In the genomic region with DNA sequence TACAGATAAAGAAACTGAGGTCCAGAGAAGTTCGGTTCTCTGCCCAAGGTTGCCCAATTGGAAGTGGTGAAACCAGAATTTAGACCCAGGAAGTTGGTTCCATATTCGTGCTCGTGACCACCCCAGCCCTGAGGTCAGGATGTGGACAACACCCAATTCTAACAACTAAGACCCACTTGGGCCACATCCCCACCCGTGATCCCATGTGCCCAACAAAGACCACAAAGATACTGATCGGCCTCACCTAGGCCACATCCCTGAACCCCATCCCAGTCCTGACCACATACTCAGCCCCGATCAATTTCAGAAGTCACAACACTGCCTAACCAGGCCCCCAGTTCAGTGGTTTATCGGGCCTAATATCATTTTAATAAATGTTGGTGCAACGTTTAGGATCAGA, we compare ENCODE assay signal across 11 cellular contexts.
"Had no signal": no experiment of that assay in that cellular context is flagged by ENCODE, and none has a peak within 500 bp of the region (broad histone marks: within the 10 kb centered on the region; RNA-seq: fewer than 3 reads in every experiment).

No MANE protein-coding gene starts in this region.

- H3K36me3 ChIP-seq: transverse colon had no signal

- H3K4me3 ChIP-seq: ascending aorta, heart left ventricle, mucosa of descending colon, transverse colon had no signal

- H3K27ac ChIP-seq: heart left ventricle, transverse colon had no signal

- H3K9me3 ChIP-seq: ascending aorta, heart left ventricle, mucosa of descending colon, transverse colon had no signal

- ATAC-seq: activated CD4-positive, CD25-positive, alpha-beta regulatory T cell treated with anti-CD3 and anti-CD28 coated beads, Interleukin-2, amount 50 U/mL, for 24 hours; heart left ventricle; mucosa of descending colon had no signal

- H3K27me3 ChIP-seq: ascending aorta, heart left ventricle, transverse colon had no signal

- DNase-seq: activated CD4-positive, alpha-beta T cell treated with anti-CD3 and anti-CD28 coated beads, Interleukin-2, amount 50 U/mL, for 4 hours; activated effector memory CD4-positive, alpha-beta T cell treated with Interleukin-2 at 50 U/mL for 16 hours; foreskin melanocyte; heart left ventricle; mammary epithelial cell; mucosa of descending colon; nephron progenitor cell; stimulated activated CD4-positive, alpha-beta T cell treated with anti-CD3 and anti-CD28 coated beads, Interleukin-4, amount 100 ng/mL, for 1 hour; transverse colon had no signal

- H3K27ac Mint-ChIP-seq: nephron progenitor cell had no signal

- H3K9me3 Mint-ChIP-seq: nephron progenitor cell had no signal

- H3K4me3 Mint-ChIP-seq: nephron progenitor cell had no signal
